8 cellular contexts compared by ENCODE assay signal in genomic region chr6:75296811-75297779, GRCh38. TPM values are rescaled to one million over a fixed set of nuclear protein-coding genes. Genes with fewer than 3 reads are reported as not detected.
DNase-seq lines count a peak whose midpoint lies in the region; ATAC-seq and TF ChIP-seq lines count a peak whose summit lies in the region.

No MANE protein-coding gene starts in this region.

- H3K4me3 Mint-ChIP-seq in WTC11, result no peak overlapping the region
- no peak overlapping the region for H3K4me3 Mint-ChIP-seq in T-helper 2 cell treated with Interferon-gamma antibody and Interleukin-4, amounts not matched to agents 5 μg/mL and 100 μg/mL, for 36 hours

- CTCF ChIA-PET in WTC11 (lab: Charles Lee), result interaction anchor here (0.6 to 1.4 kb wide), 25 partner anchors 8 to 259 kb away, joined by 3 to 10 read pairs (median 4); partner anchors contain the start of genes COX7A2, FILIP1 and TMEM30A

- H3K36me3 Mint-ChIP-seq in activated naive CD4-positive, alpha-beta T cell treated with anti-CD3 and anti-CD28 coated beads, Interleukin-2, amount 50 U/mL, for 72 hours, result no peaks in the 10 kb centered on the region
- H3K36me3 Mint-ChIP-seq in WTC11, result no peaks in the 10 kb centered on the region
- H3K36me3 Mint-ChIP-seq in T-helper 2 cell treated with Interferon-gamma antibody and Interleukin-4, amounts not matched to agents 5 μg/mL and 100 μg/mL, for 36 hours (ENCODE audit: low read depth), result no peaks in the 10 kb centered on the region

- intact Hi-C loops in left ventricle myocardium superior (cut with micrococcal nuclease), result loop anchor here (10.0 kb wide), 1 partner anchor 228 kb away; no protein-coding TSS in a partner anchor

- peak; percentile 54 for TF ChIP-seq CTCF in WTC11 (IDR thresholded peaks at IDR 0.05)

- no peak for DNase-seq in activated naive CD4-positive, alpha-beta T cell treated with anti-CD3 and anti-CD28 coated beads, Interleukin-2, amount 50 U/mL, for 72 hours (ENCODE audit: low spot score in 2 of 2)
- DNase-seq in activated naive CD4-positive, alpha-beta T cell treated with anti-CD3 and anti-CD28 coated beads, Interleukin-2, amount 50 U/mL, for 16 hours, result no peak
- DNase-seq in NCI-H2029 treated with DMSO at 0.1 percent for 48 hours (lab: John Stamatoyannopoulos, UW) (peak; percentile 12), WTC11 (ENCODE audit: low spot score) (no peak), left ventricle myocardium superior (no peak), smooth muscle cell of the brain vasculature (ENCODE audit: low read depth, low spot score) (peak; percentile 37)
- no peak for DNase-seq in T-helper 2 cell treated with Interferon-gamma antibody and Interleukin-4, amounts not matched to agents 5 μg/mL and 100 μg/mL, for 36 hours (ENCODE audit: low spot score)

- peaks cover 12% of the 10 kb centered on the region for H3K4me1 Mint-ChIP-seq in WTC11
- peaks cover 2% of the 10 kb centered on the region for H3K4me1 Mint-ChIP-seq in T-helper 2 cell treated with Interferon-gamma antibody and Interleukin-4, amounts not matched to agents 5 μg/mL and 100 μg/mL, for 36 hours (ENCODE audit: low read depth)

- ATAC-seq in activated naive CD4-positive, alpha-beta T cell treated with anti-CD3 and anti-CD28 coated beads, Interleukin-2, amount 50 U/mL, for 72 hours, result peak; percentile 56 to 58
- peak; percentile 79 for ATAC-seq in HG02798 (IDR thresholded peaks at IDR 0.05; ENCODE audit: poor library complexity, unreplicated experiment)
- ATAC-seq in WTC11, result no peak
- ATAC-seq in left ventricle myocardium superior, result peak; percentile 43

- no peaks in the 10 kb centered on the region for H3K27me3 Mint-ChIP-seq in WTC11 (ENCODE audit: low read depth)
- H3K27me3 Mint-ChIP-seq in T-helper 2 cell treated with Interferon-gamma antibody and Interleukin-4, amounts not matched to agents 5 μg/mL and 100 μg/mL, for 36 hours (ENCODE audit: low read depth), result no peaks in the 10 kb centered on the region

- POLR2A ChIA-PET in WTC11 (lab: Charles Lee), result no interaction called here

- no peak overlapping the region for H3K27ac Mint-ChIP-seq in activated naive CD4-positive, alpha-beta T cell treated with anti-CD3 and anti-CD28 coated beads, Interleukin-2, amount 50 U/mL, for 72 hours
- H3K27ac Mint-ChIP-seq in WTC11, result no peak overlapping the region
- no peak overlapping the region for H3K27ac Mint-ChIP-seq in T-helper 2 cell treated with Interferon-gamma antibody and Interleukin-4, amounts not matched to agents 5 μg/mL and 100 μg/mL, for 36 hours

- H3K9me3 Mint-ChIP-seq in activated naive CD4-positive, alpha-beta T cell treated with anti-CD3 and anti-CD28 coated beads, Interleukin-2, amount 50 U/mL, for 72 hours, result no peaks in the 10 kb centered on the region
- no peaks in the 10 kb centered on the region for H3K9me3 Mint-ChIP-seq in WTC11
- no peaks in the 10 kb centered on the region for H3K9me3 Mint-ChIP-seq in T-helper 2 cell treated with Interferon-gamma antibody and Interleukin-4, amounts not matched to agents 5 μg/mL and 100 μg/mL, for 36 hours

TF ChIP-seq in WTC11, 78 proteins besides CTCF, POLR2A, EP300 and RAD21:
- TF ChIP-seq ELF4 (CRISPR knock-in tag; IDR thresholded peaks at IDR 0.05; ENCODE audit: low read depth), result no peak
- no peak for TF ChIP-seq ARID4B (CRISPR knock-in tag; IDR thresholded peaks at IDR 0.05; ENCODE audit: borderline replicate concordance)
- TF ChIP-seq ZNF425 (CRISPR knock-in tag; conservative IDR thresholded peaks at IDR 0.05), result no peak
- TF ChIP-seq ZNF416 (CRISPR knock-in tag; IDR thresholded peaks at IDR 0.05), result no peak
- no peak for TF ChIP-seq ATF3 (CRISPR knock-in tag; conservative IDR thresholded peaks at IDR 0.05)

RNA-seq across cellular contexts. Expression of gene TMEM30A, which starts 12.5 kb away (rescaled TPM):
- total RNA-seq in activated naive CD4-positive, alpha-beta T cell treated with anti-CD3 and anti-CD28 coated beads, Interleukin-2, amount 50 U/mL, for 72 hours, result 100 to 1,000 TPM in 1 of 2 donors, 10 to 100 TPM in 1; 52.3 to 228 TPM
- total RNA-seq in WTC11 (2021), result 68.2 to 81.2 TPM (median 72.6 TPM) in 3 replicates
- total RNA-seq in left ventricle myocardium superior, result 43.9 TPM

RNA-seq across cellular contexts. Expression of gene COX7A2, which starts 53.5 kb away (rescaled TPM):
- total RNA-seq in activated naive CD4-positive, alpha-beta T cell treated with anti-CD3 and anti-CD28 coated beads, Interleukin-2, amount 50 U/mL, for 72 hours, result 100 to 1,000 TPM; 362 to 486 TPM
- total RNA-seq in WTC11 (2021) (465 to 500 TPM (median 472 TPM) in 3 replicates), left ventricle myocardium superior (911 TPM)

Comparison
In these comparisons a context has a peak if more than half of its experiments do, and no peak if none do; other contexts are left out.
1. DNase-seq: peak in NCI-H2029 treated with DMSO at 0.1 percent for 48 hours (single experiment) and smooth muscle cell of the brain vasculature (single experiment); none in activated naive CD4-positive, alpha-beta T cell treated with anti-CD3 and anti-CD28 coated beads, Interleukin-2, amount 50 U/mL, for 72 hours (0 of 2), activated naive CD4-positive, alpha-beta T cell treated with anti-CD3 and anti-CD28 coated beads, Interleukin-2, amount 50 U/mL, for 16 hours (single experiment), WTC11 (single experiment), left ventricle myocardium superior (single experiment) and T-helper 2 cell treated with Interferon-gamma antibody and Interleukin-4, amounts not matched to agents 5 μg/mL and 100 μg/mL, for 36 hours (single experiment).